Comparison of ENCODE assay signal across 21 cellular contexts in the genomic region with DNA sequence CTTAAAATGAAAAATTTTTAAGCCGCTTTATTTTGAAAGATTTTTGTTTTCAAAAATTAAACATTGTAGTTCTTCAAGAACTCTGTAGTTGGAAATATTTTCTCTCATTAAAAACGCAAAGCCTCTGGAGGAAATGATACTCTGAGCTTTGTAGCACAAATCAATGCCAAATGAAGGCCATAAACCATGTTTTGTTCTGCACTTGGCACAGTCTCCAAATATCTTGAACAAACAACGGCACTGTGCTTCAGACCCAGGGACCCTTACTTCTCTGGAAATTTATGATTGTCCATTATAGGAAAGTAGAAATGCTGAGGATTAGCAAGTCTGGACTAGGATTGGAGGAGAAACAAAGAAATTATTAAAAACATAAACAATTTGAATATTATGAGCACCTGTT.
DNase-seq lines count a peak whose midpoint lies in the region; ATAC-seq, FAIRE-seq and TF ChIP-seq lines count a peak whose summit lies in the region.
"Had no signal": no experiment of that assay in that cellular context is flagged by ENCODE, and none has a peak within 500 bp of the region (broad histone marks: within the 10 kb centered on the region; RNA-seq: fewer than 3 reads in every experiment).

No MANE protein-coding gene starts in this region.

- H3K36me3 ChIP-seq in HepG2 (replicated peaks in 1 of 2; ENCODE audit: control insufficient read depth in 1 of 2, insufficient read depth in 2 of 2, low read length in 2 of 2) (no peaks in the 10 kb centered on the region), right lobe of liver (no peaks in the 10 kb centered on the region), PC-3 (ENCODE audit: low read depth, low read length) (no peaks in the 10 kb centered on the region), thyroid gland (no peaks in the 10 kb centered on the region)
- H3K36me3 ChIP-seq: MG63 had no signal

- CTCF ChIA-PET in HepG2 (lab: Yijun Ruan, JAX; ENCODE audit: low intra/inter-chr PET ratio, low total read pairs): no interaction called here
- CTCF ChIA-PET in PC-3 (lab: Charles Lee): interaction anchor here (1.0 kb wide), 1 partner anchor 12 kb away, joined by 4 read pairs; no protein-coding TSS in a partner anchor

- DNase-seq in HepG2 (ENCODE audit: low spot score) (no peak), right lobe of liver (no peak), PC-3 (no peak), left kidney (ENCODE audit: low read depth, low spot score) (peak; percentile 34), thyroid gland (no peak), germinal center (ENCODE audit: low spot score) (no peak), iPS-NIHi11 (ENCODE audit: low spot score) (no peak)
- DNase-seq: H9, Kasumi-1, MG63, NCI-H1048, NCI-H1694, NCI-H2081 treated with DMSO at 0.1 percent for 48 hours, NCI-H510A treated with DMSO at 0.1 percent for 48 hours, NCI-H82, PC-9, SJCRH30 had no signal

- BruUV-seq in HepG2 (replicated peaks; lab: Mats Ljungman, UMichigan): no TSS peak
- BruUV-seq in PC-3 (replicated peaks; lab: Mats Ljungman, UMichigan): no TSS peak

- H3K9me3 ChIP-seq in HepG2 (ENCODE audit: low read length): no peaks in the 10 kb centered on the region
- no peaks in the 10 kb centered on the region for H3K9me3 ChIP-seq in right lobe of liver
- no peaks in the 10 kb centered on the region for H3K9me3 ChIP-seq in PC-3 (ENCODE audit: low read length)
- H3K9me3 ChIP-seq in thyroid gland: no peaks in the 10 kb centered on the region
- H3K9me3 ChIP-seq: MG63, SJCRH30 had no signal

- intact Hi-C loops in HepG2 (cut with micrococcal nuclease; ENCODE audit: unreplicated experiment): no loop called here
- intact Hi-C loops in right lobe of liver (cut with DNase I): no loop called here
- intact Hi-C loops in PC-3 (cut with micrococcal nuclease): no loop called here
- intact Hi-C loops in thyroid gland (cut with DNase I): no loop called here

- WGBS in HepG2 (ENCODE audit: low lambda C conversion rate): 50% methylated on average over 3 of the region's 3 CpGs
- 39% methylated on average over 3 of the region's 3 CpGs for WGBS in right lobe of liver (ENCODE audit: insufficient coverage, low coverage, low lambda C conversion rate, missing lambda C conversion rate)
- 48 to 72% methylated on average over 3 of the region's 3 CpGs for WGBS in thyroid gland, 2 donors

- peaks cover 64% of the 10 kb centered on the region for H3K4me1 ChIP-seq in HepG2 (ENCODE audit: insufficient read depth, low read length)
- peaks cover 0 to 2% (median 0%) of the 10 kb centered on the region in 4 donors for H3K4me1 ChIP-seq in right lobe of liver
- H3K4me1 ChIP-seq in PC-3 (ENCODE audit: insufficient read depth, low read length): peaks cover 49% of the 10 kb centered on the region
- peaks cover 16 to 24% of the 10 kb centered on the region in 2 donors for H3K4me1 ChIP-seq in thyroid gland
- H3K4me1 ChIP-seq: SJCRH30 had no signal

- peak overlapping the region; percentile 52 for H3K27ac ChIP-seq in HepG2 (ENCODE audit: extremely low read length, insufficient read depth, low read length)
- no peak overlapping the region for H3K27ac ChIP-seq in right lobe of liver
- peak overlapping the region; percentile 71 for H3K27ac ChIP-seq in PC-3 (ENCODE audit: low read length)
- no peak overlapping the region for H3K27ac ChIP-seq in thyroid gland
- H3K27ac ChIP-seq: PC-9, SJCRH30 had no signal

- no peak for TF ChIP-seq RAD21 in HepG2 (CRISPR knock-in tag; IDR thresholded peaks at IDR 0.05)

- H3K79me2 ChIP-seq in HepG2 (ENCODE audit: insufficient read depth, low read length) (no peaks in the 10 kb centered on the region), PC-3 (ENCODE audit: low read length) (no peaks in the 10 kb centered on the region)

- H4K20me1 ChIP-seq in HepG2 (ENCODE audit: insufficient read depth, low read length) (no peaks in the 10 kb centered on the region), PC-3 (ENCODE audit: low read length) (no peaks in the 10 kb centered on the region)

- POLR2A ChIA-PET in HepG2 (lab: Yijun Ruan, JAX): interaction anchor here (1.0 to 3.2 kb wide), 8 partner anchors 8 to 164 kb away, joined by 4 to 33 read pairs (median 12); a partner anchor contains a TSS
- POLR2A ChIA-PET in PC-3 (lab: Charles Lee; ENCODE audit: unreplicated experiment): interaction anchor here (0.6 kb wide), 1 partner anchor 226 kb away, joined by 3 read pairs; no protein-coding TSS in a partner anchor

- H3F3A ChIP-seq in PC-3 (ENCODE audit: low read length, unreplicated experiment): peaks cover 10% of the 10 kb centered on the region

- FAIRE-seq in HepG2 (lab: Jason Lieb, UNC): no peak
- FAIRE-seq: D721Med, GM12891, GM18507 had no signal

- H3K9me2 ChIP-seq in PC-3 (replicated peaks; ENCODE audit: low read length): no peaks in the 10 kb centered on the region

- no peak for TF ChIP-seq POLR2A in HepG2 (IDR thresholded peaks at IDR 0.05; ENCODE audit: insufficient read depth in 1 of 2, low read depth in 2 of 2, low read length in 2 of 2)
- TF ChIP-seq POLR2A in right lobe of liver (IDR thresholded peaks at IDR 0.05): no peak
- TF ChIP-seq POLR2A in thyroid gland (IDR thresholded peaks at IDR 0.05): no peak

- H3K4me2 ChIP-seq in HepG2 (ENCODE audit: low read depth, low read length) (peak overlapping the region; percentile 33; the same call in 1 of the 2 replicates), PC-3 (ENCODE audit: low read length) (peak overlapping the region; percentile 10)
- H3K4me2 ChIP-seq: PC-9 had no signal

- no peak overlapping the region for H3K4me3 ChIP-seq in HepG2 (replicated peaks in 1 of 3; ENCODE audit: insufficient read depth in 1 of 3, low read depth in 2 of 3, low read length in 3 of 3)
- H3K4me3 ChIP-seq in right lobe of liver: no peak overlapping the region
- no peak overlapping the region for H3K4me3 ChIP-seq in PC-3 (ENCODE audit: low read length)
- no peak overlapping the region for H3K4me3 ChIP-seq in thyroid gland (replicated peaks in 1 of 3)
- H3K4me3 ChIP-seq: MG63, PC-9, SJCRH30 had no signal

- in situ Hi-C loops in HepG2 (cut with HindIII; ENCODE audit: extremely low pct_ligation_motif_present, low pct_unique_long_range_greater_than_20kb): no loop called here

- H3K27me3 ChIP-seq in HepG2 (ENCODE audit: control insufficient read depth in 1 of 2, insufficient read depth in 2 of 2, low read length in 2 of 2) (no peaks in the 10 kb centered on the region), right lobe of liver (no peaks in the 10 kb centered on the region), PC-3 (ENCODE audit: low read length) (no peaks in the 10 kb centered on the region), thyroid gland (no peaks in the 10 kb centered on the region)
- H3K27me3 ChIP-seq: MG63, SJCRH30 had no signal

- H2AFZ ChIP-seq in HepG2 (ENCODE audit: low read length): no peak overlapping the region
- H2AFZ ChIP-seq in PC-3 (ENCODE audit: low read length): peak overlapping the region; percentile 2; the same call in 1 of the 2 replicates
- H2AFZ ChIP-seq: PC-9 had no signal

- H3K9ac ChIP-seq in HepG2 (ENCODE audit: insufficient read depth, low read depth, low read length) (peak overlapping the region; percentile 6; the same call in 1 of the 2 replicates), PC-3 (ENCODE audit: low read length) (no peak overlapping the region)

- no peak for TF ChIP-seq EP300 in HepG2 (IDR thresholded peaks at IDR 0.05; ENCODE audit: low read depth in 2 of 2, low read length in 2 of 2)
- TF ChIP-seq EP300 in HepG2 (CRISPR knock-in tag; IDR thresholded peaks at IDR 0.05; ENCODE audit: borderline replicate concordance): no peak

- no peak for TF ChIP-seq CTCF in HepG2 (CRISPR knock-in tag; IDR thresholded peaks at IDR 0.05)
- TF ChIP-seq CTCF in right lobe of liver (IDR thresholded peaks at IDR 0.05): no peak
- no peak for TF ChIP-seq CTCF in PC-3 (conservative IDR thresholded peaks at IDR 0.05; ENCODE audit: low read depth, low read length)
- TF ChIP-seq CTCF in thyroid gland (IDR thresholded peaks at IDR 0.05): no peak

- ATAC-seq in HepG2 (no peak), right lobe of liver (no peak), PC-3 (no peak), GM21360 (IDR thresholded peaks at IDR 0.05; ENCODE audit: unreplicated experiment) (no peak)

TF ChIP-seq in HepG2, 621 proteins besides CTCF, POLR2A, EP300 and RAD21 (continues in another document):
- TF ChIP-seq, protein P1, sequence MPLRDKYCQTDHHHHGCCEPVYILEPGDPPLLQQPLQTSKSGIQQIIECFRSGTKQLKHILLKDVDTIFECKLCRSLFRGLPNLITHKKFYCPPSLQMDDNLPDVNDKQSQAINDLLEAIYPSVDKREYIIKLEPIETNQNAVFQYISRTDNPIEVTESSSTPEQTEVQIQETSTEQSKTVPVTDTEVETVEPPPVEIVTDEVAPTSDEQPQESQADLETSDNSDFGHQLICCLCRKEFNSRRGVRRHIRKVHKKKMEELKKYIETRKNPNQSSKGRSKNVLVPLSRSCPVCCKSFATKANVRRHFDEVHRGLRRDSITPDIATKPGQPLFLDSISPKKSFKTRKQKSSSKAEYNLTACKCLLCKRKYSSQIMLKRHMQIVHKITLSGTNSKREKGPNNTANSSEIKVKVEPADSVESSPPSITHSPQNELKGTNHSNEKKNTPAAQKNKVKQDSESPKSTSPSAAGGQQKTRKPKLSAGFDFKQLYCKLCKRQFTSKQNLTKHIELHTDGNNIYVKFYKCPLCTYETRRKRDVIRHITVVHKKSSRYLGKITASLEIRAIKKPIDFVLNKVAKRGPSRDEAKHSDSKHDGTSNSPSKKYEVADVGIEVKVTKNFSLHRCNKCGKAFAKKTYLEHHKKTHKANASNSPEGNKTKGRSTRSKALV (CRISPR knock-in tag; IDR thresholded peaks at IDR 0.05): no peak
- TF ChIP-seq, protein P2, sequence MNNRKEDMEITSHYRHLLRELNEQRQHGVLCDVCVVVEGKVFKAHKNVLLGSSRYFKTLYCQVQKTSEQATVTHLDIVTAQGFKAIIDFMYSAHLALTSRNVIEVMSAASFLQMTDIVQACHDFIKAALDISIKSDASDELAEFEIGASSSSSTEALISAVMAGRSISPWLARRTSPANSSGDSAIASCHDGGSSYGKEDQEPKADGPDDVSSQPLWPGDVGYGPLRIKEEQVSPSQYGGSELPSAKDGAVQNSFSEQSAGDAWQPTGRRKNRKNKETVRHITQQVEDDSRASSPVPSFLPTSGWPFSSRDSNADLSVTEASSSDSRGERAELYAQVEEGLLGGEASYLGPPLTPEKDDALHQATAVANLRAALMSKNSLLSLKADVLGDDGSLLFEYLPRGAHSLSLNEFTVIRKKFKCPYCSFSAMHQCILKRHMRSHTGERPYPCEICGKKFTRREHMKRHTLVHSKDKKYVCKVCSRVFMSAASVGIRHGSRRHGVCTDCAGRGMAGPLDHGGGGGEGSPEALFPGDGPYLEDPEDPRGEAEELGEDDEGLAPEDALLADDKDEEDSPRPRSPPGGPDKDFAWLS (CRISPR knock-in tag; IDR thresholded peaks at IDR 0.05; ENCODE audit: borderline replicate concordance): no peak
- TF ChIP-seq ZNF709 (CRISPR knock-in tag; IDR thresholded peaks at IDR 0.05): no peak
- TF ChIP-seq, protein P3, sequence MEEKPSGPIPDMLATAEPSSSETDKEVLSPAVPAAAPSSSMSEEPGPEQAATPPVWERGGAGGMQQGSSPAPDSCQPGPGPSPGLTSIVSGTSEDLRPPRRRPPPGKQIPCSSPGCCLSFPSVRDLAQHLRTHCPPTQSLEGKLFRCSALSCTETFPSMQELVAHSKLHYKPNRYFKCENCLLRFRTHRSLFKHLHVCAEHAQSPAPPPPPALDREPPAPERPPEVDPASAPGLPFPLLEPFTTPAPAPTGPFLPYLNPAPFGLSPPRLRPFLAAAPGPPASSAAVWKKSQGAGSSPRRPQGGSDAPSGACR (CRISPR knock-in tag; IDR thresholded peaks at IDR 0.05): 0 out of 2 replicates have a peak, but pooled peaks have one; percentile 28

Comparison
In these comparisons a context has a peak if more than half of its experiments do, and no peak if none do; other contexts are left out.
1. H3K27ac ChIP-seq: peak in HepG2 (single experiment) and PC-3 (single experiment); none in right lobe of liver (0 of 3) and thyroid gland (0 of 3).